In genomic region chr2:177478907-177479306, GRCh38 we compare ENCODE assay signal across 28 cellular contexts.
"Had no signal": no experiment of that assay in that cellular context is flagged by ENCODE, and none has a peak within 500 bp of the region (broad histone marks: within the 10 kb centered on the region; RNA-seq: fewer than 3 reads in every experiment).

No MANE protein-coding gene starts in this region.

- H3K27me3 Mint-ChIP-seq: dendritic cell treated with granulocyte-macrophage colony-stimulating factor and Interleukin-4, amounts not matched to agents 40 ng/mL and 50 ng/mL, for 4 days; effector memory CD8-positive, alpha-beta T cell had no signal

- H3K27me3 ChIP-seq: colonic mucosa, dorsolateral prefrontal cortex, esophagus muscularis mucosa, esophagus squamous epithelium, foreskin keratinocyte, gastrocnemius medialis, gastroesophageal sphincter, heart left ventricle, heart right ventricle had no signal

- H3K27ac Mint-ChIP-seq: dendritic cell treated with granulocyte-macrophage colony-stimulating factor and Interleukin-4, amounts not matched to agents 40 ng/mL and 50 ng/mL, for 4 days had no signal

- H3K4me3 Mint-ChIP-seq: dendritic cell treated with granulocyte-macrophage colony-stimulating factor and Interleukin-4, amounts not matched to agents 40 ng/mL and 50 ng/mL, for 4 days; effector memory CD8-positive, alpha-beta T cell had no signal

- FAIRE-seq: colon, endometrium, endothelial cell of umbilical vein, frontal cortex had no signal

- DNase-seq: colonic mucosa; cortex of kidney; dermis blood vessel endothelial cell; dorsolateral prefrontal cortex; effector CD4-positive, alpha-beta T cell; effector CD8-positive, alpha-beta T cell; effector memory CD4-positive, alpha-beta T cell; effector memory CD8-positive, alpha-beta T cell; erythroblast; esophagus squamous epithelium; foreskin fibroblast; foreskin keratinocyte; foreskin melanocyte; gastrocnemius medialis; glutamatergic neuron; head of caudate nucleus; heart left ventricle; heart right ventricle had no signal

- H3K4me3 ChIP-seq: colonic mucosa, coronary artery, dorsolateral prefrontal cortex, esophagus muscularis mucosa, esophagus squamous epithelium, gastrocnemius medialis, gastroesophageal sphincter, heart left ventricle, heart right ventricle had no signal

- ATAC-seq: effector memory CD8-positive, alpha-beta T cell; esophagus mucosa; foreskin keratinocyte; gastrocnemius medialis; gastroesophageal sphincter; heart left ventricle; heart right ventricle had no signal

- H3K27ac ChIP-seq: colonic mucosa, coronary artery, dorsolateral prefrontal cortex, epithelial cell of prostate, esophagus muscularis mucosa, esophagus squamous epithelium, foreskin keratinocyte, gastrocnemius medialis, gastroesophageal sphincter, heart left ventricle, heart right ventricle had no signal

- H3K36me3 ChIP-seq: colonic mucosa had no signal

- H3K9me3 Mint-ChIP-seq: effector memory CD8-positive, alpha-beta T cell had no signal

- H3K4me1 ChIP-seq: colonic mucosa, gastrocnemius medialis, gastroesophageal sphincter had no signal

- H3K9me3 ChIP-seq: colonic mucosa, esophagus muscularis mucosa, esophagus squamous epithelium, gastrocnemius medialis, gastroesophageal sphincter had no signal
